In the genomic region with DNA sequence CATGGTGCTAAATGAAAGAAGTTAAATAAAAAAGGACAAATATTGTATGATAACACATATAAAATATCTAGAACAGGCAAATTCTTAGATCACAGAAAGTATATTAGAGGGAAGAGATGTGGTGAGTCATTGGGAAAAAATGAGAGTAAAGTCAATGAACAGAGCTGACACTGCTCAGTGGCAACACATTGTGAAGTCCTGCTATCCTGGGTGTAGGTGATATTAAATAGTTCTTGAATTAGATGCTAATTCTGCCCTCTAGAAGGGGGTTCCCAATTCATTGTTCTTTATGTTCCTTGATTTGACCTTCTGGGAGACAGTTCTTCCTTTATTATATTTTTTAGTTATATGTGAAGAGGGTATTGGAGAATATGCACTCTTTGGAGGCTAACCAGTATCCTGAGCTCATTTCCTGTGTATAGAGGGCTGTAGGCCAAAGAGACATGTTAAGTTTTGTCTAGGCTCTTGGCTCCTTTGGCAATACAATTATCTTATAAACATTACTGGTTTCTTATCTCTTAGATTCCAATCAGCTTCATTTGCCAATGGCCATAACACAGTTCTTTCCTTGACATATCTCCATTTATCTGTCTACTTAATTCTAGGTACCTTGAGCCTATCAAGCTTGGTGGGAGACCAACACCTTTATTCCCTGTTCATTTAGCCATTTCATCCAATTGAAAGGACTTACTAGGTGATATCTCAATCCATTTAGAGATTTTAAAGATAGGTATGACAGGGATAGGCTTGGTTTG, we compare ENCODE assay signal across 14 cellular contexts. TPM values are rescaled to one million over a fixed set of nuclear protein-coding genes. Genes with fewer than 3 reads are reported as not detected.
DNase-seq lines count a peak whose midpoint lies in the region; TF ChIP-seq lines count a peak whose summit lies in the region.
"Had no signal": no experiment of that assay in that cellular context is flagged by ENCODE, and none has a peak within 500 bp of the region (broad histone marks: within the 10 kb centered on the region; RNA-seq: fewer than 3 reads in every experiment).

No MANE protein-coding gene starts in this region.

- no peak overlapping the region for H3K4me3 ChIP-seq in foreskin fibroblast (ENCODE audit: low read depth in 1 of 2, low read length in 2 of 2)
- H3K4me3 ChIP-seq: right lobe of liver had no signal

- no peak for TF ChIP-seq CTCF in foreskin fibroblast (IDR thresholded peaks at IDR 0.05; ENCODE audit: low read depth, low read length)

- peak; percentile 40 for DNase-seq in A172 (ENCODE audit: low spot score)
- DNase-seq in HS-27A (ENCODE audit: low read depth) = peak; percentile 53
- peak; percentile 42 for DNase-seq in amniotic epithelial cell (ENCODE audit: low read depth)
- peak; percentile 48 to 60 for DNase-seq in foreskin fibroblast
- no peak for DNase-seq in activated T-cell treated with anti-CD3 and anti-CD28 coated beads, Interleukin-2, amount 50 U/mL, for 48 hours
- no peak for DNase-seq in NCI-H2227 (lab: John Stamatoyannopoulos, UW; ENCODE audit: unreplicated experiment)
- no peak for DNase-seq in activated gamma-delta T cell (lab: John Stamatoyannopoulos, UW)
- DNase-seq in stimulated activated CD8-positive, alpha-beta memory T cell treated with anti-CD3 and anti-CD28 coated beads, Interleukin-4, amount 100 ng/mL, for 48 hours = no peak
- DNase-seq: activated CD8-positive, alpha-beta memory T cell treated with anti-CD3 and anti-CD28 coated beads for 24 hours; activated naive CD4-positive, alpha-beta T cell treated with anti-CD3 and anti-CD28 coated beads for 36 hours; NCI-H1092; right lobe of liver; stimulated activated CD4-positive, alpha-beta T cell treated with anti-CD3 and anti-CD28 coated beads, Interleukin-2, amount 100 ng/mL, for 48 hours; WERI-Rb-1 had no signal

RNA-seq across cellular contexts. Expression of a gene that starts 6.6 kb away (rescaled TPM):
- total RNA-seq in A172 (2014; rRNA removed; shearing (Covaris generic)) = 32.1 and 41.6 TPM in 2 replicates

Comparison
In these comparisons a context has a peak if more than half of its experiments do, and no peak if none do; other contexts are left out.
1. DNase-seq: peak in A172 (single experiment), HS-27A (single experiment), amniotic epithelial cell (single experiment) and foreskin fibroblast (2 of 2); none in activated T-cell treated with anti-CD3 and anti-CD28 coated beads, Interleukin-2, amount 50 U/mL, for 48 hours (0 of 2), NCI-H2227 (single experiment), activated gamma-delta T cell (single experiment) and stimulated activated CD8-positive, alpha-beta memory T cell treated with anti-CD3 and anti-CD28 coated beads, Interleukin-4, amount 100 ng/mL, for 48 hours (single experiment).